1 cellular context compared by ENCODE assay signal in genomic region chr20:47667531-47668312, GRCh38.
TF ChIP-seq lines count a peak whose summit lies in the region.

No MANE protein-coding gene starts in this region.

TF ChIP-seq in WTC11, 78 proteins besides CTCF, POLR2A, EP300 and RAD21 (continued from another document):
- TF ChIP-seq ZBTB43 (CRISPR knock-in tag; IDR thresholded peaks at IDR 0.05): no peak
- TF ChIP-seq TEAD4 (CRISPR knock-in tag; IDR thresholded peaks at IDR 0.05): no peak
- TF ChIP-seq CBFB (CRISPR knock-in tag; IDR thresholded peaks at IDR 0.05; ENCODE audit: low read depth): no peak
- no peak for TF ChIP-seq ZNF425 (CRISPR knock-in tag; conservative IDR thresholded peaks at IDR 0.05)
- no peak for TF ChIP-seq ZNF138 (CRISPR knock-in tag; conservative IDR thresholded peaks at IDR 0.05)
- TF ChIP-seq MAX (CRISPR knock-in tag; IDR thresholded peaks at IDR 0.05): no peak
